ENCODE assay signal across 8 cellular contexts in genomic region chr11:65719887-65720236, GRCh38. TPM values are rescaled to one million over a fixed set of nuclear protein-coding genes. Genes with fewer than 3 reads are reported as not detected.
DNase-seq lines count a peak whose midpoint lies in the region; TF ChIP-seq lines count a peak whose summit lies in the region.

No MANE protein-coding gene starts in this region.

- H3K9ac ChIP-seq in H9 (ENCODE audit: extremely low read depth, insufficient read length, low read length), result peak overlapping the region; percentile 76

- no peak for TF ChIP-seq POLR2A in NB4 (IDR thresholded peaks at IDR 0.05; ENCODE audit: extremely low read depth, insufficient read length)

- peaks cover 18% of the 10 kb centered on the region for H3K4me1 ChIP-seq in CD8-positive, alpha-beta memory T cell (ENCODE audit: insufficient read depth, low read length)
- no peaks in the 10 kb centered on the region for H3K4me1 ChIP-seq in H9 (ENCODE audit: insufficient read depth, low read length)
- H3K4me1 ChIP-seq in iPS DF 6.9 (ENCODE audit: control insufficient read depth, insufficient read depth, low read length), result 0 out of 2 replicates have a peak, but pooled peaks cover 4% of the 10 kb centered on the region

- no peaks in the 10 kb centered on the region for H3K9me3 Mint-ChIP-seq in CD8-positive, alpha-beta memory T cell
- no peaks in the 10 kb centered on the region for H3K9me3 Mint-ChIP-seq in H9

- no peak overlapping the region for H3K23ac ChIP-seq in H9 (ENCODE audit: insufficient read length, low read depth, low read length)

- no peak overlapping the region for H2BK5ac ChIP-seq in H9 (ENCODE audit: insufficient read length, low read length)

- peak overlapping the region; percentile 84 for H3K4me3 ChIP-seq in CD8-positive, alpha-beta memory T cell (ENCODE audit: low read length)
- H3K4me3 ChIP-seq in NB4 (ENCODE audit: low read depth, low read length), result peak overlapping the region; percentile 90
- peak overlapping the region; percentile 97; the same call in 1 of the 2 replicates for H3K4me3 ChIP-seq in iPS DF 6.9 (ENCODE audit: low read length)

- H3K14ac ChIP-seq in H9 (ENCODE audit: insufficient read depth, low read length), result no peak overlapping the region

- H3K36me3 ChIP-seq in CD8-positive, alpha-beta memory T cell (ENCODE audit: insufficient read depth, low read length), result peaks cover 38% of the 10 kb centered on the region
- H3K36me3 ChIP-seq in iPS DF 6.9 (ENCODE audit: control insufficient read depth, insufficient read depth, low read length), result peaks cover 33% of the 10 kb centered on the region

- peak overlapping the region; percentile 87 to 99 (median 89) for H3K4me3 Mint-ChIP-seq in CD8-positive, alpha-beta memory T cell
- peak overlapping the region; percentile 92 to 93 for H3K4me3 Mint-ChIP-seq in H9

- no peaks in the 10 kb centered on the region for H3K79me2 ChIP-seq in H9 (ENCODE audit: insufficient read depth, low read length)

- peak in 1 of 5 donors; percentile 22 for DNase-seq in CD8-positive, alpha-beta memory T cell
- DNase-seq in H9 (no peak), NB4 (ENCODE audit: low read depth) (peak; percentile 80), amniotic epithelial cell (ENCODE audit: low read depth) (peak; percentile 63), iPS DF 6.9 (ENCODE audit: low read depth, low spot score) (no peak), globus pallidus (ENCODE audit: low spot score) (no peak), NCI-H1092 treated with DMSO at 0.1 percent for 48 hours (lab: John Stamatoyannopoulos, UW) (no peak)
- peak; percentile 20 for DNase-seq in stimulated activated CD4-positive, alpha-beta T cell treated with anti-CD3 and anti-CD28 coated beads, Interleukin-12 subunit alpha, Interleukin-12 subunit beta, amount 100 ng/mL, for 4 hours

- no peak overlapping the region for H4K91ac ChIP-seq in H9 (ENCODE audit: insufficient read length, low read depth, low read length)

- no CpG with 5 or more reads among the region's 16 CpGs for WGBS in H9 (ENCODE audit: extremely low coverage, insufficient read length, low lambda C conversion rate)
- no CpG with 5 or more reads among the region's 16 CpGs for WGBS in iPS DF 6.9 (ENCODE audit: insufficient coverage, insufficient read length)

- H2BK20ac ChIP-seq in H9 (ENCODE audit: low read depth, low read length, poor library complexity, severe bottlenecking), result no peak overlapping the region

- no peaks in the 10 kb centered on the region for H3K9me3 ChIP-seq in CD8-positive, alpha-beta memory T cell (ENCODE audit: low read length)
- H3K9me3 ChIP-seq in H9 (ENCODE audit: control insufficient read depth, low read depth, low read length) (no peaks in the 10 kb centered on the region), iPS DF 6.9 (ENCODE audit: control insufficient read depth, insufficient read depth, low read length) (no peaks in the 10 kb centered on the region)

- no peak overlapping the region for H4K5ac ChIP-seq in H9 (ENCODE audit: insufficient read length, low read depth, low read length)

- H3K23me2 ChIP-seq in H9 (ENCODE audit: insufficient read length, low read depth, low read length, poor library complexity, severe bottlenecking), result peaks cover 9% of the 10 kb centered on the region

- no peak overlapping the region for H3K56ac ChIP-seq in H9 (ENCODE audit: insufficient read length, low read depth, low read length)

- peaks cover 24 to 42% (median 32%) of the 10 kb centered on the region in 3 donors for H3K4me1 Mint-ChIP-seq in CD8-positive, alpha-beta memory T cell
- peaks cover 7 to 10% of the 10 kb centered on the region in 2 experiments; a peak in 3 of 4 replicates for H3K4me1 Mint-ChIP-seq in H9

- no peak overlapping the region for H2BK12ac ChIP-seq in H9 (ENCODE audit: insufficient read length, low read depth, low read length)

- no peaks in the 10 kb centered on the region for H3K79me1 ChIP-seq in H9 (ENCODE audit: insufficient read depth, low read depth, low read length, poor library complexity, severe bottlenecking)

- H3K18ac ChIP-seq in H9 (ENCODE audit: insufficient read length, low read depth, low read length), result no peak overlapping the region

- H3K36me3 Mint-ChIP-seq in CD8-positive, alpha-beta memory T cell, result peaks cover 4 to 54% (median 7%) of the 10 kb centered on the region in 3 donors
- peaks cover 29 to 52% (median 42%) of the 10 kb centered on the region in 3 experiments for H3K36me3 Mint-ChIP-seq in H9 (ENCODE audit: insufficient read depth in 1 of 3, low read depth in 3 of 3)

- H4K8ac ChIP-seq in H9 (replicated peaks; ENCODE audit: insufficient read length, low read depth, low read length), result no peak overlapping the region

- H3K27ac Mint-ChIP-seq in CD8-positive, alpha-beta memory T cell, result peak overlapping the region; percentile 73 to 95 (median 86)
- peak overlapping the region; percentile 84 to 95 (median 91); a peak in 3 of 7 replicates for H3K27ac Mint-ChIP-seq in H9

- H2BK15ac ChIP-seq in H9 (ENCODE audit: low read depth, low read length), result no peak overlapping the region

- CTCF ChIA-PET in CD8-positive, alpha-beta memory T cell (lab: Charles Lee), result interaction anchor here (0.9 to 2.2 kb wide), 7 partner anchors 8 to 325 kb away, joined by 3 to 19 read pairs (median 3); partner anchors contain the start of genes AP5B1, FAM89B, KAT5 and MUS81

- peak overlapping the region; percentile 74 for H3K4me2 ChIP-seq in H9 (ENCODE audit: insufficient read depth, insufficient read length, low read length)

- H2AFZ ChIP-seq in H9 (ENCODE audit: low read length), result no peak overlapping the region

- H3K27me3 ChIP-seq in CD8-positive, alpha-beta memory T cell (ENCODE audit: insufficient read depth, low read length, poor library complexity, severe bottlenecking), result no peaks in the 10 kb centered on the region
- no peaks in the 10 kb centered on the region for H3K27me3 ChIP-seq in H9 (ENCODE audit: insufficient read depth, low read length)
- no peaks in the 10 kb centered on the region for H3K27me3 ChIP-seq in iPS DF 6.9 (ENCODE audit: control insufficient read depth, insufficient read depth, low read length)

- H4K20me1 ChIP-seq in H9 (ENCODE audit: control insufficient read depth, insufficient read depth, insufficient read length), result no peaks in the 10 kb centered on the region

- TF ChIP-seq CTCF in H9 (conservative IDR thresholded peaks at IDR 0.05), result no peak
- no peak for TF ChIP-seq CTCF in NB4 (IDR thresholded peaks at IDR 0.05; ENCODE audit: low read depth, low read length)

- no peak overlapping the region for H2BK120ac ChIP-seq in H9 (ENCODE audit: low read depth, low read length, poor library complexity, severe bottlenecking)

- H3K27me3 Mint-ChIP-seq in CD8-positive, alpha-beta memory T cell, result no peaks in the 10 kb centered on the region
- H3K27me3 Mint-ChIP-seq in H9 (ENCODE audit: low read depth), result peaks cover 10% of the 10 kb centered on the region

- H2AK5ac ChIP-seq in H9 (ENCODE audit: insufficient read length, low read length), result no peak overlapping the region

- no peak overlapping the region for H3T11ph ChIP-seq in H9 (ENCODE audit: low read length)

- POLR2A ChIA-PET in CD8-positive, alpha-beta memory T cell (lab: Charles Lee), result interaction anchor here (1.3 to 1.4 kb wide), 2 partner anchors 8 to 57 kb away, joined by 8 to 19 read pairs; partner anchors contain the start of genes KAT5 and RELA

- no peak overlapping the region for H3K4ac ChIP-seq in H9 (ENCODE audit: low read depth, low read length)

- H3K27ac ChIP-seq in CD8-positive, alpha-beta memory T cell (ENCODE audit: low read depth, low read length), result peak overlapping the region; percentile 59
- H3K27ac ChIP-seq in H9 (ENCODE audit: insufficient read length, low read depth, low read length) (no peak overlapping the region), iPS DF 6.9 (ENCODE audit: low read length) (no peak overlapping the region)

RNA-seq across cellular contexts. Expression of gene RNASEH2C, which starts 0.7 kb away (rescaled TPM):
- 100 to 1,000 TPM; 106 to 114 TPM for total RNA-seq in CD8-positive, alpha-beta memory T cell
- polyA plus RNA-seq in CD8-positive, alpha-beta memory T cell, result 87.7 TPM
- total RNA-seq in H9 (2021), result 53.8 and 57.7 TPM in 2 replicates

RNA-seq across cellular contexts. Expression of gene KAT5, which starts 7.8 kb away (rescaled TPM):
- total RNA-seq in CD8-positive, alpha-beta memory T cell, result 10 to 100 TPM; 79.9 to 87.1 TPM
- polyA plus RNA-seq in CD8-positive, alpha-beta memory T cell, result 49.5 TPM
- 56.7 and 57.4 TPM in 2 replicates for total RNA-seq in H9 (2021)

RNA-seq across cellular contexts. Expression of gene RELA, which starts 57.1 kb away (rescaled TPM):
- total RNA-seq in CD8-positive, alpha-beta memory T cell, result 10 to 100 TPM; 87.3 to 89.7 TPM
- 76.0 TPM for polyA plus RNA-seq in CD8-positive, alpha-beta memory T cell
- 43.3 and 48.8 TPM in 2 replicates for total RNA-seq in H9 (2021)

Comparison
In these comparisons a context has a peak if more than half of its experiments do, and no peak if none do; other contexts are left out.
1. DNase-seq: peak in NB4 (single experiment), amniotic epithelial cell (single experiment) and stimulated activated CD4-positive, alpha-beta T cell treated with anti-CD3 and anti-CD28 coated beads, Interleukin-12 subunit alpha, Interleukin-12 subunit beta, amount 100 ng/mL, for 4 hours (single experiment); none in H9 (single experiment), iPS DF 6.9 (single experiment), globus pallidus (single experiment) and NCI-H1092 treated with DMSO at 0.1 percent for 48 hours (single experiment).
2. Peak in every context shown above with its lines, with median percentiles within 50 percentile points of each other: H3K4me3 ChIP-seq.